In the genomic region with DNA sequence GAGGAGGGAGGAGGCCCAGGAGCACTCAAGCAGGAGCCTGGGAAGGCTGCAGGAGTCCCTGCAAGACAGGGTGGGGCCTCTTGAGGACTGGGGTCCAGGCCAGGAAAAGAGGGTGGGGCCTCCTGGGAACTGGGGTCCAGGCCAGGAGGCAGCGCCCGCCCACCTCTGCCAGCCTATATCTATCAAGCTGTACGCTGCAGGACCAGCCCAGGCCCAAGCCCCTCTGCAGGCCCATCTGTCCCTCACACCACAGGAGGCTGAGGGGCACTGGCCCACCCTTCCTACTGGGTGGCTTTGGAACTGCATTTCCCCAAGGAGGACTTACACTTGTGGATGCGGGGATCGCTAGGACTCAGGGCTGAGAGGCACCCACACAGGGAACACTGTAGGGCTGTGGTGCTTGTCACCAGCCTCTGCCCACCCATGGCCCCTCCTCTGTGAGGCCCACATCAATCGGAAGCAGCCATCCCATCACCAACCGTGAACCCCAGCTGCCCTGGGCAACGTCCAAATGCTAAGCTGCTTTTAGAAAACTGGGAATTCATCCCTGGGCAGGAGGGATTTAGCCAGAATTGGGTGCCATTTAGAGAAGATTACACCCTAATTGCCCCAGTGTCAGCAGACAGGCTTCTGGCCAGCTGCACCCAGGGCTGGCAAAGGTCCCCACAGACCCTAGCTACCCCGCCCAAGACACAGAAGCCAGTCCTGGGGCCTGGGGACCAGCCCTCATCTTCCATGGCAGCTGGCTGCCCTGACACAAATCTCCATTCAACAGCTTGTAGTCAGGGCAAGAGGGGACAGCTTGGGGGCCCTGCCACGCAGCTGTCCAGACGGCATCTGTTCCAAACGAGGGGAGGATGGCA, we compare ENCODE assay signal across 13 cellular contexts. TPM values are rescaled to one million over a fixed set of nuclear protein-coding genes. Genes with fewer than 3 reads are reported as not detected.
A peak's percentile ranks its signal among the peaks of the same experiment; 100 is the strongest.
DNase-seq lines count a peak whose midpoint lies in the region; ATAC-seq and TF ChIP-seq lines count a peak whose summit lies in the region.
"Had no signal": no experiment of that assay in that cellular context is flagged by ENCODE, and none has a peak within 500 bp of the region (broad histone marks: within the 10 kb centered on the region; RNA-seq: fewer than 3 reads in every experiment).

No MANE protein-coding gene starts in this region.

- no peak overlapping the region for H3K9ac ChIP-seq in H9 (ENCODE audit: extremely low read depth, insufficient read length, low read length)

- H2BK5ac ChIP-seq in H9 (ENCODE audit: insufficient read length, low read length), result no peak overlapping the region

- no peaks in the 10 kb centered on the region for H3K27me3 Mint-ChIP-seq in H9 (ENCODE audit: low read depth)
- H3K27me3 Mint-ChIP-seq: CD8-positive, alpha-beta memory T cell; progenitor cell of endocrine pancreas had no signal

- H2BK20ac ChIP-seq in H9 (ENCODE audit: low read depth, low read length, poor library complexity, severe bottlenecking), result no peak overlapping the region

- no peak overlapping the region for H3K23ac ChIP-seq in H9 (ENCODE audit: insufficient read length, low read depth, low read length)

- H3K18ac ChIP-seq in H9 (ENCODE audit: insufficient read length, low read depth, low read length), result no peak overlapping the region

- no peak overlapping the region for H3K4me3 Mint-ChIP-seq in H9
- H3K4me3 Mint-ChIP-seq: CD8-positive, alpha-beta memory T cell had no signal

- no peak overlapping the region for H2BK12ac ChIP-seq in H9 (ENCODE audit: insufficient read length, low read depth, low read length)

- H3K79me2 ChIP-seq in H9 (ENCODE audit: insufficient read depth, low read length), result peaks cover 24% of the 10 kb centered on the region; the same call in 1 of the 2 replicates

- H3K27ac Mint-ChIP-seq in H9, result peak overlapping the region in 1 of 3 experiments; percentile 72; a peak in 1 of 7 replicates
- H3K27ac Mint-ChIP-seq: progenitor cell of endocrine pancreas had no signal

- H3K79me1 ChIP-seq in H9 (ENCODE audit: insufficient read depth, low read depth, low read length, poor library complexity, severe bottlenecking), result peaks cover 4% of the 10 kb centered on the region

- H3K27me3 ChIP-seq in H9 (ENCODE audit: insufficient read depth, low read length), result no peaks in the 10 kb centered on the region

- H3K14ac ChIP-seq in H9 (ENCODE audit: insufficient read depth, low read length), result peak overlapping the region; percentile 16; the same call in 1 of the 2 replicates

- no peak overlapping the region for H4K91ac ChIP-seq in H9 (ENCODE audit: insufficient read length, low read depth, low read length)

- DNase-seq in H9, result peak; percentile 22
- DNase-seq in amygdala (lab: John Stamatoyannopoulos, UW), result peak in 45 of 56 donors; percentile 20 to 90 (median 68)
- peak; percentile 77 to 87 for DNase-seq in hippocampal formation (lab: John Stamatoyannopoulos, UW)
- DNase-seq in retinal pigment epithelial cell (ENCODE audit: low read depth), result peak; percentile 25
- DNase-seq in kidney glomerular epithelial cell (lab: John Stamatoyannopoulos, UW), result no peak
- no peak for DNase-seq in NCI-H2081 treated with DMSO at 0.1 percent for 48 hours (lab: John Stamatoyannopoulos, UW)
- DNase-seq in SW 1271 (lab: John Stamatoyannopoulos, UW), result no peak
- DNase-seq: activated naive CD4-positive, alpha-beta T cell; CD8-positive, alpha-beta memory T cell; NCI-H1417 treated with DMSO at 0.1 percent for 48 hours had no signal

- no peak overlapping the region for H3K4me2 ChIP-seq in H9 (ENCODE audit: insufficient read depth, insufficient read length, low read length)

- no peak overlapping the region for H3T11ph ChIP-seq in H9 (ENCODE audit: low read length)

- no peak overlapping the region for H2BK15ac ChIP-seq in H9 (ENCODE audit: low read depth, low read length)

- H4K8ac ChIP-seq in H9 (replicated peaks; ENCODE audit: insufficient read length, low read depth, low read length), result no peak overlapping the region

- H3K27ac ChIP-seq in H9 (ENCODE audit: insufficient read length, low read depth, low read length), result no peak overlapping the region
- H3K27ac ChIP-seq: VCaP had no signal

- H2AFZ ChIP-seq in H9 (ENCODE audit: low read length), result no peak overlapping the region

- H3K4me3 ChIP-seq in retinal pigment epithelial cell (ENCODE audit: low read length), result no peak overlapping the region

- H3K23me2 ChIP-seq in H9 (ENCODE audit: insufficient read length, low read depth, low read length, poor library complexity, severe bottlenecking), result no peaks in the 10 kb centered on the region

- ATAC-seq in HG02973 (IDR thresholded peaks at IDR 0.05; ENCODE audit: unreplicated experiment), result no peak

- TF ChIP-seq CTCF in H9 (conservative IDR thresholded peaks at IDR 0.05) (no peak), retinal pigment epithelial cell (conservative IDR thresholded peaks at IDR 0.05; ENCODE audit: low read depth, low read length) (peak; percentile 14)

- H3K56ac ChIP-seq in H9 (ENCODE audit: insufficient read length, low read depth, low read length), result no peak overlapping the region

- H4K5ac ChIP-seq in H9 (ENCODE audit: insufficient read length, low read depth, low read length), result no peak overlapping the region

- no peak overlapping the region for H2AK5ac ChIP-seq in H9 (ENCODE audit: insufficient read length, low read length)

- H3K4ac ChIP-seq in H9 (ENCODE audit: low read depth, low read length), result no peak overlapping the region

- H4K20me1 ChIP-seq in H9 (ENCODE audit: control insufficient read depth, insufficient read depth, insufficient read length), result no peaks in the 10 kb centered on the region

- no peak overlapping the region for H2BK120ac ChIP-seq in H9 (ENCODE audit: low read depth, low read length, poor library complexity, severe bottlenecking)

- no peaks in the 10 kb centered on the region; the same call in 1 of the 2 replicates for H3K4me1 ChIP-seq in H9 (ENCODE audit: insufficient read depth, low read length)

- peaks cover 48 to 59% of the 10 kb centered on the region in 2 experiments for H3K4me1 Mint-ChIP-seq in H9

- no CpG with 5 or more reads among the region's 12 CpGs for WGBS in H9 (ENCODE audit: extremely low coverage, insufficient read length, low lambda C conversion rate)

- H3K9me3 Mint-ChIP-seq in H9, result peaks cover 2 to 5% of the 10 kb centered on the region in 2 experiments; a peak in 4 of 5 replicates
- H3K9me3 Mint-ChIP-seq: CD8-positive, alpha-beta memory T cell had no signal

- peaks cover 0 to 13% (median 9%) of the 10 kb centered on the region in 3 experiments; a peak in 5 of 7 replicates for H3K36me3 Mint-ChIP-seq in H9 (ENCODE audit: insufficient read depth in 1 of 3, low read depth in 3 of 3)

- no peaks in the 10 kb centered on the region for H3K9me3 ChIP-seq in H9 (ENCODE audit: control insufficient read depth, low read depth, low read length)

RNA-seq across cellular contexts. Expression of gene BICD2, which starts 15.3 kb away (rescaled TPM):
- total RNA-seq in H9 (2021), result 21.2 and 22.3 TPM in 2 replicates

Comparison
In these comparisons a context has a peak if more than half of its experiments do, and no peak if none do; other contexts are left out.
1. DNase-seq: peak in H9 (single experiment), amygdala (45 of 56), hippocampal formation (2 of 2) and retinal pigment epithelial cell (single experiment); none in kidney glomerular epithelial cell (single experiment), NCI-H2081 treated with DMSO at 0.1 percent for 48 hours (single experiment) and SW 1271 (0 of 2).